Comparison of ENCODE assay signal across 29 cellular contexts in the genomic region with DNA sequence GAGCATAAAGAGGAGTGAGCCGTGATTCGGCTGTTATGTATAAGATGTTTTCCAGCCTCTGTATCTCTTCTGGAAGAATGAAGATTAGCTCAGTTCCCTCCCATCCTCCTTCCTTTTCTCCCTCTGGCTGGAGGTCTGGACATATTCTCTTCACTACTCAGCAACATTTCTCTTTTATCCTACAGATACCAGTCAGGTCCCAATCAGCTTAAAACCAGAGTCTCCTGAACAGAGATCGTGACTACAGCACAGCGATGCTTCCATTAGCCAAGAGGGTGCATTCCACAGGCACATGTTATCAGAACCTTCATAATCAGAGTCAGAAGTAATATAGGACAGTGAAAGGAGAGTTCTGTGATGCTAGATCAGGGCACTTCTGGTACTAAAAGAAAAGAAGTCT.
"Had no signal": no experiment of that assay in that cellular context is flagged by ENCODE, and none has a peak within 500 bp of the region (broad histone marks: within the 10 kb centered on the region; RNA-seq: fewer than 3 reads in every experiment).

No MANE protein-coding gene starts in this region.

- H3K4me3 Mint-ChIP-seq: effector memory CD8-positive, alpha-beta T cell; memory B cell; naive thymus-derived CD4-positive, alpha-beta T cell; nephron; stimulated activated naive CD8-positive, alpha-beta T cell treated with anti-CD3 and anti-CD28 coated beads, Interleukin-15, amount 100 ng/mL, for 72 hours had no signal

- H3K9me3 Mint-ChIP-seq: effector memory CD8-positive, alpha-beta T cell; memory B cell; nephron; stimulated activated naive CD8-positive, alpha-beta T cell treated with anti-CD3 and anti-CD28 coated beads, Interleukin-15, amount 100 ng/mL, for 72 hours had no signal

- H2AFZ ChIP-seq: parathyroid adenoma had no signal

- H3K4me3 ChIP-seq: esophagus squamous epithelium, lung, skin epidermis, suprapubic skin, transverse colon, upper lobe of right lung, vagina had no signal

- H3K36me3 Mint-ChIP-seq: memory B cell; naive thymus-derived CD4-positive, alpha-beta T cell had no signal

- H3K4me1 ChIP-seq: esophagus squamous epithelium, parathyroid adenoma, upper lobe of right lung, vagina had no signal

- DNase-seq: cerebellar nuclear complex; cortex of kidney; effector memory CD8-positive, alpha-beta T cell; erythroblast; esophagus squamous epithelium; head of caudate nucleus; kidney; midbrain; naive thymus-derived CD4-positive, alpha-beta T cell; occipital lobe; right cardiac atrium; stimulated activated CD4-positive, alpha-beta T cell treated with anti-CD3 and anti-CD28 coated beads, Interleukin-15, amount 100 ng/mL, for 24 hours; stimulated activated CD4-positive, alpha-beta T cell treated with anti-CD3 and anti-CD28 coated beads, Interleukin-2, amount 100 ng/mL, for 48 hours; stimulated activated CD8-positive, alpha-beta memory T cell treated with anti-CD3 and anti-CD28 coated beads, Interleukin-4, amount 100 ng/mL, for 48 hours; stimulated activated naive CD4-positive, alpha-beta T cell; stimulated activated naive CD8-positive, alpha-beta T cell treated with anti-CD3 and anti-CD28 coated beads, Interleukin-15, amount 100 ng/mL, for 72 hours; transverse colon; upper lobe of right lung had no signal

- FAIRE-seq: endometrium, frontal cortex, kidney had no signal

- ATAC-seq: effector memory CD8-positive, alpha-beta T cell; left lobe of liver; naive thymus-derived CD4-positive, alpha-beta T cell; right cardiac atrium; stimulated activated naive CD8-positive, alpha-beta T cell treated with anti-CD3 and anti-CD28 coated beads, Interleukin-15, amount 100 ng/mL, for 72 hours; upper lobe of right lung had no signal

- H3K36me3 ChIP-seq: esophagus squamous epithelium, suprapubic skin, transverse colon, upper lobe of right lung, vagina had no signal

- H3K27ac ChIP-seq: esophagus squamous epithelium, parathyroid adenoma, skin epidermis, suprapubic skin, transverse colon, upper lobe of right lung, vagina had no signal

- H3K27me3 ChIP-seq: esophagus squamous epithelium, suprapubic skin, transverse colon, upper lobe of right lung, vagina had no signal

- H3K79me2 ChIP-seq: parathyroid adenoma had no signal

- H3K27me3 Mint-ChIP-seq: progenitor cell of endocrine pancreas had no signal

- H3K27ac Mint-ChIP-seq: effector memory CD8-positive, alpha-beta T cell; memory B cell; naive thymus-derived CD4-positive, alpha-beta T cell; stimulated activated naive CD8-positive, alpha-beta T cell treated with anti-CD3 and anti-CD28 coated beads, Interleukin-15, amount 100 ng/mL, for 72 hours had no signal

- H3K4me1 Mint-ChIP-seq: memory B cell; naive thymus-derived CD4-positive, alpha-beta T cell; stimulated activated naive CD8-positive, alpha-beta T cell treated with anti-CD3 and anti-CD28 coated beads, Interleukin-15, amount 100 ng/mL, for 72 hours had no signal
